Comparison of ENCODE assay signal across 12 cellular contexts in the genomic region with DNA sequence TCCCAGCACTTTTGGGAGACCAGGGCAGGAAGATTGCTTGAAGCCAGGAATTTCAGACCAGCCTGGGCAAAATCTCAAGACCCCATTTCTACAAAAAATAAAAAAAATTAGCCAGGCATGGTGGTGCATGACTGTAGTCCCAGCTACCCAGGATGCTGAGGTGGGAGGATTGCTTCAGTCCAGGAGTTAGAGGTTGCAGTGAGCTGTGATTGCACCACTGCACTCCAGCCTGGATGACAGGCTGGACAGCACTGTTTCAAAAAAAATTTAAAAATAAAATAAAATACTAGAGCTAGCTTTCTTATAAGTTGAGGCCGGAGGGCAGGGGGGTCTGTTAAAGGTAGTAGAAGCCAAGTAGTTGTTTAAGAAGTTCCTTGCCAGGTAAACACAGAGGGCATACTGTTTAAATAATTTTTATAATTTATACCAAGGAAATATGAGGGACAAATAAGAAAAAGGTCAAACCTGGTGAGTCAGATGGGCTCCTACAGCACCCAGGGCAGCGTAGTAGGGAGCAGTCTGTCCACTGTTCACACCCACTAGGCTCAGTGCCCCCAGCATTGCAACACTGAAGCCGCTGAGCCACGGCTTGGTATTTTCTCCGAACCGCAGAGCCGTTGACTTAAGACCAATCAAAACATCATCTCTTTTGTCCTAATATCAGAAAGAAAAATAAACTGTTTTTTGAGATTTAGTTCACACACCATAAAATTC. TPM values are rescaled to one million over a fixed set of nuclear protein-coding genes. Genes with fewer than 3 reads are reported as not detected.
A peak's percentile ranks its signal among the peaks of the same experiment; 100 is the strongest.
DNase-seq lines count a peak whose midpoint lies in the region; ATAC-seq, FAIRE-seq and TF ChIP-seq lines count a peak whose summit lies in the region.
"Had no signal": no experiment of that assay in that cellular context is flagged by ENCODE, and none has a peak within 500 bp of the region (broad histone marks: within the 10 kb centered on the region; RNA-seq: fewer than 3 reads in every experiment).

No MANE protein-coding gene starts in this region.

- no peak for FAIRE-seq in A549 (lab: Jason Lieb, UNC)

- TF ChIP-seq RAD21 in A549 (conservative IDR thresholded peaks at IDR 0.05 in 1 of 2, IDR thresholded peaks at IDR 0.05 in 1 of 2) (no peak; a peak in 1 of 5 replicates), IMR-90 (IDR thresholded peaks at IDR 0.05; ENCODE audit: low read length) (no peak)

- POLR2A ChIA-PET in A549 (lab: Yijun Ruan, JAX): interaction anchor here (1.2 to 2.6 kb wide), 2 partner anchors 17 to 157 kb away, joined by 4 to 14 read pairs; partner anchors contain the start of gene COQ2
- POLR2A ChIA-PET in IMR-90 (lab: Charles Lee; ENCODE audit: unreplicated experiment): no interaction called here
- POLR2A ChIA-PET in activated CD4-positive, alpha-beta T cell treated with anti-CD3 and anti-CD28 coated beads, Interleukin-2, amount 10 ng/mL, durations not matched to agents 7 days and 5 days (lab: Charles Lee): no interaction called here

- H3K9me3 Mint-ChIP-seq in activated CD4-positive, alpha-beta T cell treated with anti-CD3 and anti-CD28 coated beads, Interleukin-2, amount 10 ng/mL, durations not matched to agents 7 days and 5 days: no peaks in the 10 kb centered on the region

- H3K27ac ChIP-seq in A549 (peak overlapping the region; percentile 59 to 81), IMR-90 (ENCODE audit: insufficient read depth, low read length) (peak overlapping the region; percentile 53; the same call in 1 of the 2 replicates)
- H3K27ac ChIP-seq: cardiac muscle cell, right atrium auricular region had no signal

- peaks cover 41% of the 10 kb centered on the region for H3K36me3 Mint-ChIP-seq in activated CD4-positive, alpha-beta T cell treated with anti-CD3 and anti-CD28 coated beads, Interleukin-2, amount 10 ng/mL, durations not matched to agents 7 days and 5 days (ENCODE audit: low read depth)

- CTCF ChIA-PET in A549 (lab: Yijun Ruan, JAX): interaction anchor here (1.1 to 1.5 kb wide), 4 partner anchors 15 to 213 kb away, joined by 3 to 7 read pairs (median 4); partner anchors contain the start of gene COQ2
- CTCF ChIA-PET in IMR-90 (lab: Yijun Ruan, JAX): interaction anchor here (1.0 to 1.3 kb wide), 2 partner anchors 17 to 212 kb away, joined by 3 to 4 read pairs; no protein-coding TSS in a partner anchor
- CTCF ChIA-PET in activated CD4-positive, alpha-beta T cell treated with anti-CD3 and anti-CD28 coated beads, Interleukin-2, amount 10 ng/mL, durations not matched to agents 7 days and 5 days (lab: Charles Lee): interaction anchor here (0.9 to 2.3 kb wide), 9 partner anchors 14 to 232 kb away, joined by 3 to 7 read pairs (median 3); partner anchors contain the start of genes COPS4 and COQ2

- H3K9me3 ChIP-seq in A549: no peaks in the 10 kb centered on the region
- H3K9me3 ChIP-seq in IMR-90 (ENCODE audit: control insufficient read depth, insufficient read depth, low read length): no peaks in the 10 kb centered on the region
- no peaks in the 10 kb centered on the region for H3K9me3 ChIP-seq in adipocyte (ENCODE audit: control insufficient read depth, low read length)
- H3K9me3 ChIP-seq: right atrium auricular region had no signal

- peaks cover 4% of the 10 kb centered on the region; the same call in 1 of the 2 replicates for H3K9me1 ChIP-seq in IMR-90 (ENCODE audit: insufficient read depth, low read length)

- H2AK9ac ChIP-seq in IMR-90 (replicated peaks; ENCODE audit: low read depth, low read length, poor library complexity): peak overlapping the region; percentile 69

- H3K79me1 ChIP-seq in IMR-90 (ENCODE audit: low read depth in 1 of 2, low read length in 2 of 2): no peaks in the 10 kb centered on the region

- H3K4me3 ChIP-seq in A549: no peak overlapping the region
- no peak overlapping the region for H3K4me3 ChIP-seq in IMR-90 (ENCODE audit: insufficient read depth, low read depth, low read length)
- no peak overlapping the region for H3K4me3 ChIP-seq in adipocyte (ENCODE audit: low read length)
- H3K4me3 ChIP-seq: cardiac muscle cell, right atrium auricular region had no signal

- H3K36me3 ChIP-seq in IMR-90 (ENCODE audit: control insufficient read depth, insufficient read depth, low read length): 0 out of 2 replicates have a peak, but pooled peaks cover 1% of the 10 kb centered on the region
- peaks cover 36% of the 10 kb centered on the region for H3K36me3 ChIP-seq in adipocyte (ENCODE audit: control insufficient read depth, insufficient read depth, low read length, severe bottlenecking)

- H4K91ac ChIP-seq in IMR-90 (ENCODE audit: insufficient read depth, low read depth, low read length): no peak overlapping the region

- dilution Hi-C loops in IMR-90 (cut with HindIII; ENCODE audit: low sequenced_read_pairs, unreplicated experiment): no loop called here

- H2BK120ac ChIP-seq in IMR-90 (ENCODE audit: low read depth, low read length): no peak overlapping the region

- TF ChIP-seq CTCF in A549 (IDR thresholded peaks at IDR 0.05) (no peak), IMR-90 (conservative IDR thresholded peaks at IDR 0.05; ENCODE audit: low read depth, low read length) (no peak)

- H3K4me2 ChIP-seq in A549 (peak overlapping the region; percentile 77), IMR-90 (ENCODE audit: low read depth, low read length) (no peak overlapping the region; the same call in 1 of the 2 replicates)

- BruUV-seq in IMR-90 (replicated peaks; lab: Mats Ljungman, UMichigan): no TSS peak

- H3K4me1 Mint-ChIP-seq in activated CD4-positive, alpha-beta T cell treated with anti-CD3 and anti-CD28 coated beads, Interleukin-2, amount 10 ng/mL, durations not matched to agents 7 days and 5 days: peaks cover 18% of the 10 kb centered on the region

- peak overlapping the region; percentile 41 for H2BK5ac ChIP-seq in IMR-90 (ENCODE audit: low read depth, low read length, poor library complexity, severe bottlenecking)

- no peak overlapping the region for H4K8ac ChIP-seq in IMR-90 (ENCODE audit: low read depth in 2 of 2, low read length in 2 of 2)

- H3K4me1 ChIP-seq in A549: peaks cover 30% of the 10 kb centered on the region
- H3K4me1 ChIP-seq in IMR-90 (ENCODE audit: control insufficient read depth, insufficient read depth, low read length): peaks cover 2% of the 10 kb centered on the region; the same call in 1 of the 2 replicates
- H3K4me1 ChIP-seq in adipocyte (ENCODE audit: control insufficient read depth, insufficient read depth, low read length): peaks cover 10% of the 10 kb centered on the region
- H3K4me1 ChIP-seq: right atrium auricular region had no signal

- no peak overlapping the region for H2AFZ ChIP-seq in IMR-90 (replicated peaks; ENCODE audit: low read length, poor library complexity)

- DNase-seq in A549 (ENCODE audit: low read depth in 1 of 2, low spot score in 1 of 2): peak; percentile 44 to 72
- DNase-seq in IMR-90: peak; percentile 74
- peak; percentile 83 for DNase-seq in adipocyte (ENCODE audit: low read depth)
- DNase-seq in kidney glomerular epithelial cell (lab: John Stamatoyannopoulos, UW): peak; percentile 61
- DNase-seq in activated CD4-positive, alpha-beta T cell treated with anti-CD3 and anti-CD28 coated beads, Interleukin-2, amount 10 ng/mL, durations not matched to agents 7 days and 5 days: no peak
- no peak for DNase-seq in activated CD4-positive, alpha-beta T cell treated with anti-CD3 and anti-CD28 coated beads, Interleukin-2, amount 50 U/mL, for 1 hour
- DNase-seq in NCI-H2081 (lab: John Stamatoyannopoulos, UW): no peak
- DNase-seq: mesendoderm, NCI-H524 treated with DMSO at 0.1 percent for 48 hours had no signal

- no peak overlapping the region; the same call in 1 of the 2 replicates for H3K4ac ChIP-seq in IMR-90 (ENCODE audit: low read depth, low read length)

- ATAC-seq in A549: peak; percentile 98 to 99
- ATAC-seq in IMR-90 (ENCODE audit: low read depth): peak; percentile 89
- no peak for ATAC-seq in GM19467 (IDR thresholded peaks at IDR 0.05; ENCODE audit: unreplicated experiment)

- H4K5ac ChIP-seq in IMR-90 (ENCODE audit: low read depth, low read length): no peak overlapping the region

- in situ Hi-C loops in IMR-90 (cut with MboI; ENCODE audit: low sequenced_read_pairs): loop anchor here (10.0 kb wide), 1 partner anchor 822 kb away; no protein-coding TSS in a partner anchor

- no peak overlapping the region for H3K9ac ChIP-seq in IMR-90 (ENCODE audit: low read depth, low read length)
- H3K9ac ChIP-seq in adipocyte (ENCODE audit: low read length): no peak overlapping the region

- WGBS in A549 (ENCODE audit: missing lambda C conversion rate): 3% methylated on average over 7 of the region's 7 CpGs
- WGBS in IMR-90 (ENCODE audit: extremely low coverage in 2 of 2, insufficient read length in 1 of 2), 2 experiments: no CpG with 5 or more reads among the region's 7 CpGs

- H3K27me3 Mint-ChIP-seq in activated CD4-positive, alpha-beta T cell treated with anti-CD3 and anti-CD28 coated beads, Interleukin-2, amount 10 ng/mL, durations not matched to agents 7 days and 5 days: no peaks in the 10 kb centered on the region

- intact Hi-C loops in IMR-90 (cut with micrococcal nuclease): no loop called here

- H3K27me3 ChIP-seq in IMR-90 (ENCODE audit: control insufficient read depth, insufficient read depth, low read length) (no peaks in the 10 kb centered on the region), adipocyte (replicated peaks; ENCODE audit: control insufficient read depth, insufficient read depth, low read length) (no peaks in the 10 kb centered on the region)
- H3K27me3 ChIP-seq: cardiac muscle cell, right atrium auricular region had no signal

- H2AK5ac ChIP-seq in IMR-90 (ENCODE audit: low read depth, low read length): no peak overlapping the region

- no peak overlapping the region for H3K4me3 Mint-ChIP-seq in activated CD4-positive, alpha-beta T cell treated with anti-CD3 and anti-CD28 coated beads, Interleukin-2, amount 10 ng/mL, durations not matched to agents 7 days and 5 days

- TF ChIP-seq POLR2A in A549 (IDR thresholded peaks at IDR 0.05; ENCODE audit: low read length) (no peak), IMR-90 (IDR thresholded peaks at IDR 0.05; ENCODE audit: low read depth, low read length) (no peak)

- H3K18ac ChIP-seq in IMR-90 (ENCODE audit: low read depth, low read length): no peak overlapping the region

- no peak overlapping the region; the same call in 1 of the 2 replicates for H3K23ac ChIP-seq in IMR-90 (ENCODE audit: low read depth, low read length)

- no peak overlapping the region for H2BK15ac ChIP-seq in IMR-90 (ENCODE audit: low read depth, low read length)

- H3K14ac ChIP-seq in IMR-90 (replicated peaks; ENCODE audit: low read depth, low read length): no peak overlapping the region

- H3K56ac ChIP-seq in IMR-90 (ENCODE audit: extremely low read depth, insufficient read depth, low read length): no peak overlapping the region

- no peak overlapping the region for H3K27ac Mint-ChIP-seq in activated CD4-positive, alpha-beta T cell treated with anti-CD3 and anti-CD28 coated beads, Interleukin-2, amount 10 ng/mL, durations not matched to agents 7 days and 5 days

- TF ChIP-seq EP300 in A549 (IDR thresholded peaks at IDR 0.05): peak in 1 of 2 experiments; percentile 39; a peak in 1 of 5 replicates

- H2BK20ac ChIP-seq in IMR-90 (ENCODE audit: low read depth, low read length): 0 out of 2 replicates have a peak overlapping the region, but pooled peaks have one; percentile 3

- no peaks in the 10 kb centered on the region for H4K20me1 ChIP-seq in IMR-90 (ENCODE audit: insufficient read depth, low read length)

RNA-seq across cellular contexts. Expression of gene COQ2, which starts 17.3 kb away (rescaled TPM):
- 27.1 and 35.9 TPM in 2 replicates for polyA plus RNA-seq in A549 (2011; rRNA removed)
- polyA plus RNA-seq in A549 (2012; cell fraction: cytosol; rRNA removed): 19.1 and 21.4 TPM in 2 replicates
- 8.3 and 13.6 TPM in 2 replicates for polyA plus RNA-seq in A549 (2012; cell fraction: nucleus; rRNA removed)
- polyA plus RNA-seq in A549 (2017; fragmentation: RNase III; extraction: RNeasy Plus Mini Kit Qiagen cat#74134 plus additional on column Dnase treatment): 18.2 to 19.5 TPM (median 18.5 TPM) in 3 replicates
- 21.7 and 26.2 TPM in 2 replicates for polyA minus RNA-seq in A549 (2011; rRNA and poly(A)+ RNA removed)
- 7.3 and 8.9 TPM in 2 replicates for total RNA-seq in IMR-90 (2012; rRNA removed)
- 7.4 and 7.9 TPM in 2 replicates for polyA plus RNA-seq in IMR-90 (2012; rRNA removed)
- 3.7 TPM in 2 replicates for polyA plus RNA-seq in IMR-90 (2012; cell fraction: cytosol; rRNA removed)
- 1.1 and 3.2 TPM in 2 replicates for polyA plus RNA-seq in IMR-90 (2012; cell fraction: nucleus; rRNA removed; ENCODE audit: low replicate concordance)
- total RNA-seq in activated CD4-positive, alpha-beta T cell treated with anti-CD3 and anti-CD28 coated beads, Interleukin-2, amount 10 ng/mL, durations not matched to agents 7 days and 5 days: 10 to 100 TPM; 16.2 to 17.9 TPM

Comparison
In these comparisons a context has a peak if more than half of its experiments do, and no peak if none do; other contexts are left out.
1. DNase-seq: peak in A549 (2 of 2), IMR-90 (single experiment), adipocyte (single experiment) and kidney glomerular epithelial cell (single experiment); none in activated CD4-positive, alpha-beta T cell treated with anti-CD3 and anti-CD28 coated beads, Interleukin-2, amount 10 ng/mL, durations not matched to agents 7 days and 5 days (single experiment), activated CD4-positive, alpha-beta T cell treated with anti-CD3 and anti-CD28 coated beads, Interleukin-2, amount 50 U/mL, for 1 hour (single experiment) and NCI-H2081 (0 of 2).